ENCODE assay signal across 25 cellular contexts in genomic region chr3:60307800-60308199, GRCh38.
DNase-seq lines count a peak whose midpoint lies in the region; ATAC-seq, FAIRE-seq and TF ChIP-seq lines count a peak whose summit lies in the region.
"Had no signal": no experiment of that assay in that cellular context is flagged by ENCODE, and none has a peak within 500 bp of the region (broad histone marks: within the 10 kb centered on the region; RNA-seq: fewer than 3 reads in every experiment).

No MANE protein-coding gene starts in this region.

- H3K4me1 ChIP-seq in small intestine (ENCODE audit: control insufficient read depth in 2 of 2, insufficient read depth in 1 of 2, low read depth in 1 of 2, low read length in 1 of 2): no peaks in the 10 kb centered on the region
- H3K4me1 ChIP-seq: A549 had no signal

- no peaks in the 10 kb centered on the region for H3K36me3 ChIP-seq in small intestine (ENCODE audit: control insufficient read depth in 2 of 2, insufficient read depth in 2 of 2, low read length in 2 of 2)
- H3K36me3 ChIP-seq: BLaER1 treated with 17β-estradiol and CSF1 and Interleukin-3, amounts not matched to agents 10 nM and 100 nM had no signal

- 74 to 87% (median 86%) methylated on average over 5 of the region's 5 CpGs for WGBS in small intestine, 3 donors

- no peaks in the 10 kb centered on the region for H3K9me3 ChIP-seq in small intestine (ENCODE audit: control insufficient read depth, low read depth)
- H3K9me3 ChIP-seq: A549; BLaER1 treated with 17β-estradiol and CSF1 and Interleukin-3, amounts not matched to agents 10 nM and 100 nM had no signal

- TF ChIP-seq CTCF in VCaP (conservative IDR thresholded peaks at IDR 0.05): no peak

- no peak for ATAC-seq in HG03039 (IDR thresholded peaks at IDR 0.05; ENCODE audit: unreplicated experiment)
- ATAC-seq: A549; CD8-positive, alpha-beta T cell; GM12878 had no signal

- DNase-seq in DMS53 (lab: John Stamatoyannopoulos, UW) (peak; percentile 62), DMS53 treated with DMSO at 0.1 percent for 48 hours (lab: John Stamatoyannopoulos, UW; ENCODE audit: unreplicated experiment) (no peak), HTR-8/SVneo (ENCODE audit: insufficient read length, low spot score) (no peak), small intestine (peak; percentile 13), NAMALWA (ENCODE audit: low spot score) (no peak), cortex of kidney (lab: John Stamatoyannopoulos, UW) (no peak)
- DNase-seq: AML-193; CD4-positive, alpha-beta T cell; CD8-positive, alpha-beta T cell; COR-L47; DMS 273 treated with DMSO at 0.1 percent for 48 hours; DMS153; DMS79; DND-41; EL; GDM1 had no signal

- peak overlapping the region; percentile 59 for H3K27ac ChIP-seq in VCaP
- no peak overlapping the region for H3K27ac ChIP-seq in small intestine (ENCODE audit: low read depth in 1 of 2, low read length in 1 of 2)
- H3K27ac ChIP-seq: 22Rv1; A549; BLaER1 treated with 17β-estradiol and CSF1 and Interleukin-3, amounts not matched to agents 10 nM and 100 nM; C4-2B had no signal

- no peak overlapping the region for H3K4me3 ChIP-seq in small intestine (ENCODE audit: low read depth in 1 of 2, low read length in 2 of 2)
- H3K4me3 ChIP-seq: A549; BLaER1 treated with 17β-estradiol and CSF1 and Interleukin-3, amounts not matched to agents 10 nM and 100 nM; GM12878 had no signal

- FAIRE-seq in HTR-8/SVneo (lab: Jason Lieb, UNC) (peak; percentile 9), small intestine (lab: Jason Lieb, UNC) (no peak)
- FAIRE-seq: A549, GM12878, GM12892, GM18507 had no signal

- no peaks in the 10 kb centered on the region for H3K27me3 ChIP-seq in small intestine (ENCODE audit: control insufficient read depth in 2 of 2, insufficient read depth in 2 of 2, low read length in 2 of 2)
- H3K27me3 ChIP-seq: BLaER1 treated with 17β-estradiol and CSF1 and Interleukin-3, amounts not matched to agents 10 nM and 100 nM had no signal

Comparison
In these comparisons a context has a peak if more than half of its experiments do, and no peak if none do; other contexts are left out.
1. DNase-seq: peak in DMS53 (single experiment) and small intestine (single experiment); none in DMS53 treated with DMSO at 0.1 percent for 48 hours (single experiment), HTR-8/SVneo (single experiment), NAMALWA (single experiment) and cortex of kidney (single experiment).